18 cellular contexts compared by ENCODE assay signal in the genomic region with DNA sequence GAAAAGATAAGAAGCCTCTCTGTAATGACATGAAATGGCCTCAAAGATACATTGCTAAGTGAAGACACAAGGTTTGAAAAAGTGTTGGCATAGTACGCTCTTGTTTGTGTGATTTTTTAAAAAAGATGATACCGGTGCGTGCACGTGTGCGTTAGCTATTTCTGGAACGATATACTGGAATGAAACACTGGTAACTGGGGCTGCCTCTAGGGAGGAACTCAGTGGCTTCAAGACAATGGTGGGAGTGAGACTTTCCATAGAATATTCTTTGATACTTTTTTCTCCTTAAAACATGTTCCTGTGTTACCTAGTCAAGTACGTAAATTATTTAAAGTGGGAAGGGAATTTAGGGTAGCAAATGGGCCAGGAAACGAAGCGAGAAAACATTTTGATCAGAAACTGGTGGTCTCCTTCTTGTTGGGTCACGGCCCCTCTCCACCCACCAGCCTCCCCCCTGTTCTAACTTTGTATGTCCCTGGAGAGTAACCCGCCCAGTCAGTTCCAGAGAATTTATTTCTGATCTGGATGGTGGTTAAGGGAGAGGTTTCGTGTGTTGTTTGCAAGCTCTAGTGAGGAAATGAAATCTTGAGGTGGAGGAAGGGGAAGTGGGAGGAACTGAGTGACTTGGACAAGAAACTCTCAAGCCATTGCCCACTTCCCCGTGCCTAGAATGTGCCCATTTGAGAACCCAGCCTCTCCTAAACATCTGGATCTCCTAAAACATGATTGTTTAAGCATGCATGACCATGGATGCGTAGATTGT. TPM values are rescaled to one million over a fixed set of nuclear protein-coding genes. Genes with fewer than 3 reads are reported as not detected.
DNase-seq lines count a peak whose midpoint lies in the region; ATAC-seq and TF ChIP-seq lines count a peak whose summit lies in the region.
"Had no signal": no experiment of that assay in that cellular context is flagged by ENCODE, and none has a peak within 500 bp of the region (broad histone marks: within the 10 kb centered on the region; RNA-seq: fewer than 3 reads in every experiment).

No MANE protein-coding gene starts in this region.

- H3K9me3 ChIP-seq in DND-41 (ENCODE audit: insufficient read depth, low read length, severe bottlenecking) (no peaks in the 10 kb centered on the region), ascending aorta (no peaks in the 10 kb centered on the region), osteoblast (ENCODE audit: low read depth, low read length) (no peaks in the 10 kb centered on the region)
- H3K9me3 ChIP-seq: adrenal gland had no signal

- H3K9me3 Mint-ChIP-seq in T-helper 2 cell treated with Interferon-gamma antibody and Interleukin-4, amounts not matched to agents 5 μg/mL and 100 μg/mL, for 36 hours, result no peaks in the 10 kb centered on the region
- H3K9me3 Mint-ChIP-seq in memory B cell (no peaks in the 10 kb centered on the region), WTC11 (no peaks in the 10 kb centered on the region)
- H3K9me3 Mint-ChIP-seq: natural killer cell treated with Interleukin-12 subunit alpha and Interleukin-12 subunit beta and Interleukin-15 and Interleukin-18, amount 100 ng/mL, for 72 hours; stimulated activated naive CD8-positive, alpha-beta T cell treated with anti-CD3 and anti-CD28 coated beads, Interleukin-15, Interleukin-2, amounts not matched to agents 100 ng/mL and 50 ng/mL, for 24 hours had no signal

- ATAC-seq in DND-41 (ENCODE audit: insufficient read depth, low read depth) (no peak), memory B cell (ENCODE audit: low read depth) (peak; percentile 63), WTC11 (no peak)
- ATAC-seq: esophagus mucosa; natural killer cell treated with Interleukin-12 subunit alpha and Interleukin-12 subunit beta and Interleukin-15 and Interleukin-18, amount 100 ng/mL, for 72 hours had no signal

- CTCF ChIA-PET in WTC11 (lab: Charles Lee), result no interaction called here

- H3K4me3 ChIP-seq in DND-41 (ENCODE audit: low read depth in 1 of 2, low read length in 2 of 2), result no peak overlapping the region
- H3K4me3 ChIP-seq in HL-60 (replicated peaks; ENCODE audit: insufficient read depth, low read length), result no peak overlapping the region
- no peak overlapping the region for H3K4me3 ChIP-seq in ascending aorta
- H3K4me3 ChIP-seq in osteoblast (ENCODE audit: insufficient read depth, low read length), result no peak overlapping the region
- H3K4me3 ChIP-seq: adrenal gland, SK-N-MC had no signal

- H2AFZ ChIP-seq in DND-41 (ENCODE audit: low read depth, low read length), result no peak overlapping the region
- no peak overlapping the region for H2AFZ ChIP-seq in osteoblast (ENCODE audit: low read length)

- H3K36me3 Mint-ChIP-seq in T-helper 2 cell treated with Interferon-gamma antibody and Interleukin-4, amounts not matched to agents 5 μg/mL and 100 μg/mL, for 36 hours (ENCODE audit: low read depth), result no peaks in the 10 kb centered on the region
- no peaks in the 10 kb centered on the region for H3K36me3 Mint-ChIP-seq in memory B cell
- H3K36me3 Mint-ChIP-seq in WTC11, result no peaks in the 10 kb centered on the region
- H3K36me3 Mint-ChIP-seq: natural killer cell treated with Interleukin-12 subunit alpha and Interleukin-12 subunit beta and Interleukin-15 and Interleukin-18, amount 100 ng/mL, for 72 hours had no signal

- H4K20me1 ChIP-seq in DND-41 (ENCODE audit: insufficient read depth, low read length) (no peaks in the 10 kb centered on the region), osteoblast (ENCODE audit: insufficient read depth, low read length) (no peaks in the 10 kb centered on the region)

- H3K4me3 Mint-ChIP-seq in T-helper 2 cell treated with Interferon-gamma antibody and Interleukin-4, amounts not matched to agents 5 μg/mL and 100 μg/mL, for 36 hours, result peak overlapping the region; percentile 33
- peak overlapping the region; percentile 73 for H3K4me3 Mint-ChIP-seq in memory B cell
- no peak overlapping the region for H3K4me3 Mint-ChIP-seq in WTC11
- H3K4me3 Mint-ChIP-seq: natural killer cell treated with Interleukin-12 subunit alpha and Interleukin-12 subunit beta and Interleukin-15 and Interleukin-18, amount 100 ng/mL, for 72 hours; stimulated activated naive CD8-positive, alpha-beta T cell treated with anti-CD3 and anti-CD28 coated beads, Interleukin-15, Interleukin-2, amounts not matched to agents 100 ng/mL and 50 ng/mL, for 24 hours had no signal

- H3K27me3 ChIP-seq in DND-41 (ENCODE audit: insufficient read depth, low read length, poor library complexity) (no peaks in the 10 kb centered on the region), HL-60 (ENCODE audit: insufficient read depth, poor library complexity, severe bottlenecking) (no peaks in the 10 kb centered on the region), ascending aorta (no peaks in the 10 kb centered on the region), osteoblast (ENCODE audit: insufficient read depth, low read length) (no peaks in the 10 kb centered on the region)

- intact Hi-C loops in ascending aorta (cut with DNase I), result no loop called here

- H3K36me3 ChIP-seq in DND-41 (ENCODE audit: insufficient read depth, low read length), result no peaks in the 10 kb centered on the region
- H3K36me3 ChIP-seq in ascending aorta, result no peaks in the 10 kb centered on the region
- no peaks in the 10 kb centered on the region for H3K36me3 ChIP-seq in osteoblast (ENCODE audit: insufficient read depth, low read length)
- H3K36me3 ChIP-seq: adrenal gland had no signal

- no peak overlapping the region for H3K4me2 ChIP-seq in DND-41 (ENCODE audit: insufficient read depth, low read length)
- H3K4me2 ChIP-seq in osteoblast (ENCODE audit: insufficient read depth, low read length), result no peak overlapping the region

- H3K79me2 ChIP-seq in DND-41 (ENCODE audit: insufficient read depth, low read length) (no peaks in the 10 kb centered on the region), osteoblast (ENCODE audit: insufficient read depth, low read length) (no peaks in the 10 kb centered on the region)

- no peak overlapping the region for H3K9ac ChIP-seq in DND-41 (ENCODE audit: low read depth, low read length)

- H3K4me1 ChIP-seq in DND-41 (ENCODE audit: insufficient read depth, low read length) (peaks cover 75% of the 10 kb centered on the region), ascending aorta (no peaks in the 10 kb centered on the region), osteoblast (ENCODE audit: insufficient read depth, low read length) (no peaks in the 10 kb centered on the region)
- H3K4me1 ChIP-seq: adrenal gland had no signal

- POLR2A ChIA-PET in WTC11 (lab: Charles Lee), result no interaction called here

- DNase-seq in DND-41 (no peak), HL-60 (ENCODE audit: low read depth in 1 of 2, low spot score in 1 of 2) (peak; percentile 47 to 80), memory B cell (ENCODE audit: low spot score in 2 of 2) (no peak), WTC11 (ENCODE audit: low spot score) (no peak), ascending aorta (ENCODE audit: low spot score in 2 of 2) (no peak), osteoblast (ENCODE audit: insufficient read length, low spot score, missing footprints) (no peak), NCI-H2029 (lab: John Stamatoyannopoulos, UW) (no peak)
- DNase-seq in T-helper 2 cell treated with Interferon-gamma antibody and Interleukin-4, amounts not matched to agents 5 μg/mL and 100 μg/mL, for 36 hours (ENCODE audit: low spot score), result no peak
- DNase-seq: adrenal gland, C1 segment of cervical spinal cord, hippocampal formation had no signal

- H3K27ac Mint-ChIP-seq in T-helper 2 cell treated with Interferon-gamma antibody and Interleukin-4, amounts not matched to agents 5 μg/mL and 100 μg/mL, for 36 hours, result no peak overlapping the region
- H3K27ac Mint-ChIP-seq in memory B cell (no peak overlapping the region), WTC11 (no peak overlapping the region)
- H3K27ac Mint-ChIP-seq: stimulated activated naive CD8-positive, alpha-beta T cell treated with anti-CD3 and anti-CD28 coated beads, Interleukin-15, Interleukin-2, amounts not matched to agents 100 ng/mL and 50 ng/mL, for 24 hours had no signal

- TF ChIP-seq CTCF in DND-41 (IDR thresholded peaks at IDR 0.05; ENCODE audit: borderline replicate concordance, extremely low read depth, low read length, poor library complexity, severe bottlenecking) (no peak), HL-60 (IDR thresholded peaks at IDR 0.05; ENCODE audit: insufficient read depth, low read length) (no peak), WTC11 (IDR thresholded peaks at IDR 0.05) (no peak), ascending aorta (IDR thresholded peaks at IDR 0.05) (no peak), osteoblast (IDR thresholded peaks at IDR 0.05; ENCODE audit: extremely low read depth, low read depth, low read length) (no peak)

- peaks cover 17% of the 10 kb centered on the region for H3K4me1 Mint-ChIP-seq in T-helper 2 cell treated with Interferon-gamma antibody and Interleukin-4, amounts not matched to agents 5 μg/mL and 100 μg/mL, for 36 hours (ENCODE audit: low read depth)
- H3K4me1 Mint-ChIP-seq in memory B cell (peaks cover 20% of the 10 kb centered on the region), WTC11 (peaks cover 64% of the 10 kb centered on the region)

- H3K27ac ChIP-seq in DND-41 (ENCODE audit: low read length) (peak overlapping the region; percentile 86), HL-60 (replicated peaks) (peak overlapping the region; percentile 58), ascending aorta (no peak overlapping the region), osteoblast (ENCODE audit: low read depth, low read length) (no peak overlapping the region)
- H3K27ac ChIP-seq: adrenal gland, SK-N-MC had no signal

- peaks cover 24% of the 10 kb centered on the region for H3K27me3 Mint-ChIP-seq in T-helper 2 cell treated with Interferon-gamma antibody and Interleukin-4, amounts not matched to agents 5 μg/mL and 100 μg/mL, for 36 hours (ENCODE audit: low read depth)
- H3K27me3 Mint-ChIP-seq in memory B cell (peaks cover 5% of the 10 kb centered on the region), WTC11 (ENCODE audit: low read depth) (peaks cover 5% of the 10 kb centered on the region; the same call in 1 of the 2 replicates)
- H3K27me3 Mint-ChIP-seq: stimulated activated naive CD8-positive, alpha-beta T cell treated with anti-CD3 and anti-CD28 coated beads, Interleukin-15, Interleukin-2, amounts not matched to agents 100 ng/mL and 50 ng/mL, for 24 hours had no signal

TF ChIP-seq in WTC11, 78 proteins besides CTCF, POLR2A, EP300 and RAD21 (continues in another document):
- TF ChIP-seq EMX1 (CRISPR knock-in tag; IDR thresholded peaks at IDR 0.05) (no peak), JUN (CRISPR knock-in tag; IDR thresholded peaks at IDR 0.05) (no peak), ZNF121 (CRISPR knock-in tag; IDR thresholded peaks at IDR 0.05) (no peak)
- TF ChIP-seq, protein P1, sequence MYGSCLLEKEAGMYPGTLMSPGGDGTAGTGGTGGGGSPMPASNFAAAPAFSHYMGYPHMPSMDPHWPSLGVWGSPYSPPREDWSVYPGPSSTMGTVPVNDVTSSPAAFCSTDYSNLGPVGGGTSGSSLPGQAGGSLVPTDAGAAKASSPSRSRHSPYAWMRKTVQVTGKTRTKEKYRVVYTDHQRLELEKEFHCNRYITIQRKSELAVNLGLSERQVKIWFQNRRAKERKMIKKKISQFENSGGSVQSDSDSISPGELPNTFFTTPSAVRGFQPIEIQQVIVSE (CRISPR knock-in tag; IDR thresholded peaks at IDR 0.05; ENCODE audit: borderline replicate concordance), result no peak

RNA-seq across cellular contexts. Expression of a gene that starts 6.6 kb away (rescaled TPM):
- total RNA-seq in WTC11 (2021) (not detected in 3 replicates), ascending aorta (not detected), osteoblast (not detected in 2 replicates)
- total RNA-seq: adrenal gland; esophagus mucosa; H4; liver; M059J; natural killer cell treated with Interleukin-12 subunit alpha and Interleukin-12 subunit beta and Interleukin-15 and Interleukin-18, amount 100 ng/mL, for 72 hours had no signal

RNA-seq across cellular contexts. Expression of a gene that starts 59.5 kb away (rescaled TPM):
- total RNA-seq in WTC11 (2021) (0.24 to 0.82 TPM (median 0.60 TPM) in 3 replicates), ascending aorta (not detected), osteoblast (not detected in 2 replicates)
- total RNA-seq: esophagus mucosa; H4; M059J; natural killer cell treated with Interleukin-12 subunit alpha and Interleukin-12 subunit beta and Interleukin-15 and Interleukin-18, amount 100 ng/mL, for 72 hours had no signal

Comparison
In these comparisons a context has a peak if more than half of its experiments do, and no peak if none do; other contexts are left out.
1. DNase-seq: peak in HL-60 (2 of 2); none in DND-41 (single experiment), T-helper 2 cell treated with Interferon-gamma antibody and Interleukin-4, amounts not matched to agents 5 μg/mL and 100 μg/mL, for 36 hours (single experiment), memory B cell (0 of 2), WTC11 (single experiment), ascending aorta (0 of 2), osteoblast (single experiment) and NCI-H2029 (single experiment).
2. H3K27ac ChIP-seq: peak in DND-41 (single experiment) and HL-60 (single experiment); none in ascending aorta (0 of 2) and osteoblast (single experiment).